ENCODE assay signal across 35 cellular contexts in the genomic region with DNA sequence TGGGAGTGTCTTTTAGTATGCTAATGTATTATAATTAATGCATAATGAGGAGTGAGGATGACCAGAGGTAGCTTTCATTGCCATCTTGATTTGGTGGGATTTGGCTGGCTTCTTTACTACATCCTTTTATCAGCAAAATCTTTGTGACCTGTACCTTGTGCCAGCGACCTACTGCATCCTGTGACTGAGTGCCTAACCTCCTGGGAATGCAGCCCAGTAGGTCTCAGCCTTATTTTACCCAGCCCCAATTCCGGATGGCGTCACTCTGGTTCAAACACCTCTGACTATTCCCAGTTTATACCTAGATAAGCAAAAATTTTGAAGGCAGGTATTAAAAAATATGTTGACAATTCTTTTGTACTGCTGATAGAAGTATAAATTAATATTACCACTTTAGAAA. TPM values are rescaled to one million over a fixed set of nuclear protein-coding genes. Genes with fewer than 3 reads are reported as not detected.
"Had no signal": no experiment of that assay in that cellular context is flagged by ENCODE, and none has a peak within 500 bp of the region (broad histone marks: within the 10 kb centered on the region; RNA-seq: fewer than 3 reads in every experiment).

No MANE protein-coding gene starts in this region.

- H3K27ac ChIP-seq: ascending aorta, cardiac muscle cell, VCaP had no signal

- H3K36me3 ChIP-seq: ascending aorta, cardiac muscle cell had no signal

- FAIRE-seq: bronchial epithelial cell, TTC549 had no signal

- DNase-seq: activated CD4-positive, alpha-beta memory T cell treated with anti-CD3 and anti-CD28 coated beads, Interleukin-2, amount 10 ng/mL, durations not matched to agents 7 days and 5 days; activated CD4-positive, alpha-beta T cell treated with anti-CD3 and anti-CD28 coated beads for 1 hour; activated CD4-positive, alpha-beta T cell treated with anti-CD3 and anti-CD28 coated beads for 36 hours; activated CD4-positive, alpha-beta T cell treated with anti-CD3 and anti-CD28 coated beads for 48 hours; activated CD4-positive, alpha-beta T cell treated with anti-CD3 and anti-CD28 coated beads, Interleukin-2, amount 10 ng/mL, durations not matched to agents 7 days and 5 days; activated CD4-positive, alpha-beta T cell treated with anti-CD3 and anti-CD28 coated beads, Interleukin-2, amount 50 U/mL, for 48 hours; activated CD4-positive, CD25-positive, alpha-beta regulatory T cell; activated CD8-positive, alpha-beta memory T cell treated with anti-CD3 and anti-CD28 coated beads for 24 hours; activated CD8-positive, alpha-beta memory T cell treated with anti-CD3 and anti-CD28 coated beads, Interleukin-2, amount 10 ng/mL, durations not matched to agents 7 days and 5 days; activated CD8-positive, alpha-beta memory T cell treated with anti-CD3 and anti-CD28 coated beads, Interleukin-2, amount 50 U/mL, for 48 hours; activated CD8-positive, alpha-beta T cell treated with anti-CD3 and anti-CD28 coated beads, Interleukin-2, amount 10 ng/mL, durations not matched to agents 7 days and 5 days; activated effector memory CD4-positive, alpha-beta T cell treated with Interleukin-2 at 50 U/mL for 16 hours; activated gamma-delta T cell; activated naive CD4-positive, alpha-beta T cell treated with anti-CD3 and anti-CD28 coated beads, Interleukin-2, amount 10 ng/mL, durations not matched to agents 7 days and 5 days; activated naive CD4-positive, alpha-beta T cell treated with Interleukin-2 at 50 U/mL for 16 hours; activated naive CD8-positive, alpha-beta T cell treated with anti-CD3 and anti-CD28 coated beads, Interleukin-2, amount 10 ng/mL, durations not matched to agents 7 days and 5 days; activated naive CD8-positive, alpha-beta T cell treated with anti-CD3 and anti-CD28 coated beads, Interleukin-2, amount 50 U/mL, for 24 hours; activated T-cell treated with anti-CD3 and anti-CD28 coated beads, Interleukin-2, amount 50 U/mL, for 24 hours; activated T-cell treated with anti-CD3 and anti-CD28 coated beads, Interleukin-2, amount 50 U/mL, for 48 hours; amygdala; anterior cingulate cortex; caudate nucleus; cerebellar nuclear complex; T-helper 1 cell; T-helper 2 cell; T-helper 9 cell had no signal

- H3K4me1 ChIP-seq: ascending aorta had no signal

- H3K27me3 ChIP-seq: ascending aorta, cardiac muscle cell had no signal

- H3K9me3 ChIP-seq: ascending aorta had no signal

- ATAC-seq: activated CD4-positive, alpha-beta T cell treated with anti-CD3 and anti-CD28 coated beads for 36 hours; activated CD4-positive, CD25-positive, alpha-beta regulatory T cell treated with anti-CD3 and anti-CD28 coated beads, Interleukin-2, amount 50 U/mL, for 24 hours; activated CD8-positive, alpha-beta memory T cell treated with anti-CD3 and anti-CD28 coated beads, Interleukin-2, amount 10 ng/mL, durations not matched to agents 7 days and 5 days; activated CD8-positive, alpha-beta T cell treated with anti-CD3 and anti-CD28 coated beads, Interleukin-2, amount 10 ng/mL, durations not matched to agents 7 days and 5 days; activated naive CD8-positive, alpha-beta T cell treated with anti-CD3 and anti-CD28 coated beads, Interleukin-2, amount 50 U/mL, for 24 hours; WTC11 had no signal

- H3K4me3 ChIP-seq: ascending aorta, cardiac muscle cell had no signal

RNA-seq across cellular contexts. Expression of gene TMIGD1, which starts 31.6 kb away (rescaled TPM):
- total RNA-seq: activated CD4-positive, alpha-beta memory T cell treated with anti-CD3 and anti-CD28 coated beads, Interleukin-2, amount 10 ng/mL, durations not matched to agents 7 days and 5 days; activated CD4-positive, alpha-beta T cell treated with anti-CD3 and anti-CD28 coated beads for 36 hours; activated CD4-positive, alpha-beta T cell treated with anti-CD3 and anti-CD28 coated beads, Interleukin-2, amount 10 ng/mL, durations not matched to agents 7 days and 5 days; activated CD8-positive, alpha-beta memory T cell treated with anti-CD3 and anti-CD28 coated beads, Interleukin-2, amount 10 ng/mL, durations not matched to agents 7 days and 5 days; activated CD8-positive, alpha-beta T cell treated with anti-CD3 and anti-CD28 coated beads, Interleukin-2, amount 10 ng/mL, durations not matched to agents 7 days and 5 days; activated naive CD8-positive, alpha-beta T cell treated with anti-CD3 and anti-CD28 coated beads, Interleukin-2, amount 10 ng/mL, durations not matched to agents 7 days and 5 days; activated T-helper 2 cell treated with anti-CD3 and anti-CD28 coated beads, Interferon-gamma antibody, Interleukin-2, Interleukin-4, amounts not matched to agents 10 μg/mL and 5 μg/mL and 100 μg/mL, durations not matched to agents 14 hours and 24 hours and 36 hours; ascending aorta; bronchial epithelial cell; cardiac muscle cell; WTC11 had no signal
- polyA plus RNA-seq: adipose tissue, cardiac muscle cell had no signal
